In the genomic region with DNA sequence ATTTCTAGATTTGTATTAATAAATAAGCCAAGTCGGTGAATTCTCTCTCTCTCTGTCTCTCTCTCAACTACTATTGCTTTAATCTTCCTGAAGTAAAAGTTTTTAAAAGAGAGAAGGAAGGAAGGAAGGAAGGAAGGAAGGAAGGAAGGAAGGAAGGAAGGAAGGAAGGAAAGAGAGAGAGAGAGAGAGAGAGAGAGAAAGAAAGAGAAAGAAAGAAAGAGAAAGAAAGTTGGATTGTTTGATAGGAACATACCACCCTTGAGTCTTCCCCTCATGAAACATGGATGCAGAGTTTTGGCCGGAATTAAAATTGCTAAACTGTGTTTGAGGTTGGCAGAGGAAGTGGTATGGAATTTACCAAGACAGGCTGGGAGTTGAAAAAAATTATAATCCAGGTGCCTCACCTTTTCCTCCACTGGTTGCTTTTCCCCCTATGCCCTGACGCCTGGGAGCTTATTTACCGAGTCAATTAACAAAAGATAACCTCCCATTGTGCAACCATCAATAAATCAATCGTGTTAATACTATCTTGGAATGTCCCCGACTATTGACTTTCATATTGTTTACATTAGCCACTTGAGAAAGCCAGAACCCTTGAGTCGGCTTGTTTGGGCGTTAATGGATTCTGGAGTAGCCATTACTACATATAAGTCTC, we compare ENCODE assay signal across 19 cellular contexts.
DNase-seq lines count a peak whose midpoint lies in the region; FAIRE-seq and TF ChIP-seq lines count a peak whose summit lies in the region.
"Had no signal": no experiment of that assay in that cellular context is flagged by ENCODE, and none has a peak within 500 bp of the region (broad histone marks: within the 10 kb centered on the region; RNA-seq: fewer than 3 reads in every experiment).

No MANE protein-coding gene starts in this region.

- no peak for FAIRE-seq in H1 (lab: Jason Lieb, UNC)

- H2BK5ac ChIP-seq in H1 (ENCODE audit: low read depth, low read length), result no peak overlapping the region
- H2BK5ac ChIP-seq in mesenchymal stem cell (ENCODE audit: low read depth, low read length, poor library complexity, severe bottlenecking), result no peak overlapping the region

- H3K14ac ChIP-seq in H1 (ENCODE audit: insufficient read length) (no peak overlapping the region), mesenchymal stem cell (ENCODE audit: low read length in 2 of 2) (no peak overlapping the region)

- no peak overlapping the region for H3K4ac ChIP-seq in H1 (replicated peaks; ENCODE audit: insufficient read length, low read depth, low read length)
- H3K4ac ChIP-seq in mesenchymal stem cell (ENCODE audit: low read depth in 1 of 2, low read length in 2 of 2), result no peak overlapping the region

- H3K27ac ChIP-seq in mammary epithelial cell (ENCODE audit: insufficient read depth, low read depth, low read length) (no peak overlapping the region), H1 (ENCODE audit: low read depth, low read length) (no peak overlapping the region), mesenchymal stem cell (ENCODE audit: low read length, poor library complexity, severe bottlenecking) (peak overlapping the region; percentile 92)
- H3K27ac ChIP-seq: C4-2B, heart left ventricle had no signal

- H3K79me2 ChIP-seq in mammary epithelial cell (ENCODE audit: insufficient read depth, low read length), result no peaks in the 10 kb centered on the region
- H3K79me2 ChIP-seq in H1 (ENCODE audit: control insufficient read depth in 1 of 2, insufficient read depth in 2 of 2, low read length in 2 of 2), result no peaks in the 10 kb centered on the region

- H3K23me2 ChIP-seq in H1 (ENCODE audit: low read depth, low read length), result no peaks in the 10 kb centered on the region

- in situ Hi-C loops in mammary epithelial cell (cut with MboI; ENCODE audit: low sequenced_read_pairs in 2 of 2), result no loop called here

- no peaks in the 10 kb centered on the region for H3K27me3 Mint-ChIP-seq in MCF 10A (ENCODE audit: insufficient read depth, unreplicated experiment)

- WGBS in mammary epithelial cell (ENCODE audit: low coverage, missing lambda C conversion rate), result 85% methylated on average over 8 of the region's 8 CpGs
- 69% methylated on average over 8 of the region's 8 CpGs; no CpG with 5 or more reads in 1 of the 2 experiments for WGBS in H1 (ENCODE audit: extremely low coverage in 1 of 2, insufficient coverage in 1 of 2, insufficient read length in 1 of 2, insufficient replicate concordance in 2 of 2, low coverage in 1 of 2, low lambda C conversion rate in 2 of 2, missing lambda C conversion rate in 1 of 2), 2 experiments
- 12% methylated on average over 3 of the region's 8 CpGs for WGBS in mesenchymal stem cell

- H3K9me3 ChIP-seq in mammary epithelial cell (replicated peaks; ENCODE audit: insufficient read depth, low read length) (no peaks in the 10 kb centered on the region), H1 (ENCODE audit: insufficient read depth in 2 of 2, low read depth in 1 of 2, low read length in 1 of 2) (peaks cover 5 to 7% of the 10 kb centered on the region in 2 experiments; a peak in 3 of 4 replicates), mesenchymal stem cell (ENCODE audit: control insufficient read depth, low read length) (no peaks in the 10 kb centered on the region)
- H3K9me3 ChIP-seq: heart left ventricle, MG63 had no signal

- no peaks in the 10 kb centered on the region for H4K20me1 ChIP-seq in mammary epithelial cell (ENCODE audit: insufficient read depth, low read length)
- H4K20me1 ChIP-seq in H1 (replicated peaks in 1 of 2; ENCODE audit: control insufficient read depth in 1 of 2, insufficient read depth in 2 of 2, low read length in 2 of 2), result no peaks in the 10 kb centered on the region

- H3K4me3 ChIP-seq in mammary epithelial cell (replicated peaks in 1 of 3; ENCODE audit: insufficient read depth in 1 of 3, low read depth in 2 of 3, low read length in 3 of 3), result no peak overlapping the region
- H3K4me3 ChIP-seq in H1 (ENCODE audit: extremely low read depth in 1 of 4, insufficient read depth in 2 of 4, low read depth in 3 of 4, low read length in 4 of 4), result no peak overlapping the region
- H3K4me3 ChIP-seq in mesenchymal stem cell (ENCODE audit: insufficient read depth in 1 of 2, low read depth in 1 of 2, low read length in 2 of 2), result no peak overlapping the region
- H3K4me3 ChIP-seq: heart left ventricle, lung, MG63 had no signal

- H2AK5ac ChIP-seq in H1 (ENCODE audit: low read depth, low read length) (no peak overlapping the region), mesenchymal stem cell (ENCODE audit: low read length, severe bottlenecking) (no peak overlapping the region)

- H3K79me1 ChIP-seq in H1 (ENCODE audit: low read depth, low read length) (no peaks in the 10 kb centered on the region), mesenchymal stem cell (replicated peaks; ENCODE audit: low read length, poor library complexity, severe bottlenecking) (no peaks in the 10 kb centered on the region)

- TF ChIP-seq EP300 in H1 (IDR thresholded peaks at IDR 0.05; ENCODE audit: borderline replicate concordance in 1 of 2, low read depth in 2 of 2, low read length in 2 of 2), result no peak

- no peak overlapping the region for H2BK15ac ChIP-seq in H1 (ENCODE audit: low read length)
- H2BK15ac ChIP-seq in mesenchymal stem cell (ENCODE audit: low read depth, poor library complexity, severe bottlenecking), result no peak overlapping the region

- BruUV-seq in mammary epithelial cell (replicated peaks; lab: Mats Ljungman, UMichigan) (no TSS peak), MCF 10A (replicated peaks; lab: Mats Ljungman, UMichigan) (no TSS peak)

- H3K4me1 Mint-ChIP-seq in MCF 10A (ENCODE audit: insufficient read depth, unreplicated experiment), result no peaks in the 10 kb centered on the region
- H3K4me1 Mint-ChIP-seq: activated naive CD8-positive, alpha-beta T cell treated with anti-CD3 and anti-CD28 coated beads for 36 hours had no signal

- POLR2A ChIA-PET in MCF 10A (lab: Yijun Ruan, JAX), result no interaction called here
- POLR2A ChIA-PET in H1 (lab: Charles Lee; ENCODE audit: partially characterized antibody), result no interaction called here

- H3K56ac ChIP-seq in H1 (replicated peaks; ENCODE audit: insufficient read length, low read depth, low read length), result no peak overlapping the region

- H3K27ac Mint-ChIP-seq in MCF 10A (ENCODE audit: low read depth, unreplicated experiment), result no peak overlapping the region
- H3K27ac Mint-ChIP-seq: activated naive CD8-positive, alpha-beta T cell treated with anti-CD3 and anti-CD28 coated beads for 36 hours; activated T-helper 1 cell treated with anti-CD3 and anti-CD28 coated beads, Interleukin-12 subunit alpha, Interleukin-12 subunit beta, Interleukin-2, Interleukin-4 antibody, amounts not matched to agents 30 ng/mL and 10 ng/mL and 1 ng/mL, durations not matched to agents 14 hours and 24 hours and 36 hours; HFFc6 had no signal

- H2BK12ac ChIP-seq in H1 (ENCODE audit: low read depth, low read length) (no peak overlapping the region), mesenchymal stem cell (ENCODE audit: low read length in 2 of 2) (no peak overlapping the region)

- dilution Hi-C loops in mammary epithelial cell (cut with HindIII; ENCODE audit: low sequenced_read_pairs), result no loop called here

- H4K8ac ChIP-seq in H1 (ENCODE audit: extremely low read depth, insufficient read depth, low read length) (no peak overlapping the region), mesenchymal stem cell (ENCODE audit: low read length) (no peak overlapping the region)

- CTCF ChIA-PET in mammary epithelial cell (lab: Charles Lee; ENCODE audit: low non-redundant PET) (no interaction called here), MCF 10A (lab: Yijun Ruan, JAX) (no interaction called here), H1 (lab: Charles Lee; ENCODE audit: partially characterized antibody) (interaction anchor here (1.7 kb wide), 1 partner anchor 11 kb away, joined by 5 read pairs; no protein-coding TSS in a partner anchor)

- H3K4me2 ChIP-seq in mammary epithelial cell (ENCODE audit: insufficient read depth, low read depth, low read length), result peak overlapping the region; percentile 68
- H3K4me2 ChIP-seq in H1 (ENCODE audit: insufficient read depth in 1 of 2, low read depth in 2 of 2, low read length in 2 of 2), result peak overlapping the region in 1 of 2 experiments; percentile 46; a peak in 1 of 4 replicates
- H3K4me2 ChIP-seq in mesenchymal stem cell (ENCODE audit: low read length, poor library complexity, severe bottlenecking), result peak overlapping the region; percentile 13

- H4K91ac ChIP-seq in H1 (replicated peaks; ENCODE audit: insufficient read length, low read length) (no peak overlapping the region), mesenchymal stem cell (ENCODE audit: low read length) (no peak overlapping the region)

- no peak for DNase-seq in mammary epithelial cell
- DNase-seq in MCF 10A (ENCODE audit: unreplicated experiment), result no peak
- DNase-seq in H1 (ENCODE audit: low read depth in 1 of 2, low spot score in 2 of 2), result no peak
- DNase-seq in mesenchymal stem cell, result peak; percentile 53
- no peak for DNase-seq in foreskin melanocyte
- DNase-seq in NCI-H2196 treated with DMSO at 0.1 percent for 48 hours (lab: John Stamatoyannopoulos, UW; ENCODE audit: unreplicated experiment), result no peak
- DNase-seq in UCSD-AML1 (lab: John Stamatoyannopoulos, UW; ENCODE audit: unreplicated experiment), result no peak
- no peak for DNase-seq in GM10266 (ENCODE audit: extremely low spot score)
- DNase-seq: activated CD4-positive, alpha-beta T cell treated with anti-CD3 and anti-CD28 coated beads for 4 hours; activated naive CD8-positive, alpha-beta T cell treated with anti-CD3 and anti-CD28 coated beads for 36 hours; heart left ventricle; HFFc6; MG63; NCI-H1930; right cardiac atrium; Right ventricle myocardium superior had no signal

- no peak overlapping the region for H3K4me3 Mint-ChIP-seq in MCF 10A (ENCODE audit: unreplicated experiment)
- H3K4me3 Mint-ChIP-seq: activated naive CD8-positive, alpha-beta T cell treated with anti-CD3 and anti-CD28 coated beads for 36 hours; activated T-helper 1 cell treated with anti-CD3 and anti-CD28 coated beads, Interleukin-12 subunit alpha, Interleukin-12 subunit beta, Interleukin-2, Interleukin-4 antibody, amounts not matched to agents 30 ng/mL and 10 ng/mL and 1 ng/mL, durations not matched to agents 14 hours and 24 hours and 36 hours; HFFc6 had no signal

- H2BK120ac ChIP-seq in H1 (replicated peaks; ENCODE audit: low read depth, low read length) (no peak overlapping the region), mesenchymal stem cell (ENCODE audit: low read depth, low read length) (no peak overlapping the region)

- TF ChIP-seq POLR2A in H1 (IDR thresholded peaks at IDR 0.05; ENCODE audit: control extremely low read depth in 1 of 2, low read depth in 2 of 2, low read length in 2 of 2), result no peak

- no peak for TF ChIP-seq RAD21 in H1 (IDR thresholded peaks at IDR 0.05 in 1 of 2, conservative IDR thresholded peaks at IDR 0.05 in 1 of 2; ENCODE audit: low read depth in 2 of 2, low read length in 2 of 2)

- H2AFZ ChIP-seq in mammary epithelial cell (ENCODE audit: low read depth, low read length), result no peak overlapping the region
- H2AFZ ChIP-seq in H1 (ENCODE audit: low read length), result no peak overlapping the region
- H2AFZ ChIP-seq in mesenchymal stem cell (ENCODE audit: low read depth, low read length), result no peak overlapping the region

- H2BK20ac ChIP-seq in H1 (ENCODE audit: low read length), result no peak overlapping the region

- H3K36me3 ChIP-seq in mammary epithelial cell (ENCODE audit: insufficient read depth, low read length) (no peaks in the 10 kb centered on the region), H1 (ENCODE audit: control insufficient read depth in 2 of 4, insufficient read depth in 4 of 4, low read length in 3 of 4) (no peaks in the 10 kb centered on the region), mesenchymal stem cell (ENCODE audit: control insufficient read depth in 1 of 2, insufficient read depth in 2 of 2, low read depth in 1 of 2, low read length in 2 of 2) (peaks cover 0 to 4% of the 10 kb centered on the region in 2 experiments)
- H3K36me3 ChIP-seq: heart left ventricle, MG63 had no signal

- H3K9me3 Mint-ChIP-seq in MCF 10A (ENCODE audit: unreplicated experiment), result no peaks in the 10 kb centered on the region
- H3K9me3 Mint-ChIP-seq: activated naive CD8-positive, alpha-beta T cell treated with anti-CD3 and anti-CD28 coated beads for 36 hours; HFFc6 had no signal

- TF ChIP-seq CTCF in mammary epithelial cell (conservative IDR thresholded peaks at IDR 0.05 in 1 of 2, IDR thresholded peaks at IDR 0.05 in 1 of 2; ENCODE audit: extremely low read depth in 1 of 2, insufficient read depth in 1 of 2, low read depth in 1 of 2, low read length in 2 of 2) (no peak), MCF 10A (IDR thresholded peaks at IDR 0.05; ENCODE audit: unreplicated experiment) (no peak), H1 (IDR thresholded peaks at IDR 0.05; ENCODE audit: control extremely low read depth in 1 of 3, insufficient read depth in 1 of 3, low read depth in 1 of 3, low read length in 3 of 3) (no peak), GM10266 (IDR thresholded peaks at IDR 0.05; ENCODE audit: control insufficient read depth, insufficient read depth, low read depth, missing control alignments) (no peak)

- H4K5ac ChIP-seq in H1 (ENCODE audit: insufficient read length, low read depth, low read length), result no peak overlapping the region

- no peaks in the 10 kb centered on the region for H3K27me3 ChIP-seq in mammary epithelial cell (ENCODE audit: insufficient read depth, low read length)
- peaks cover 0 to 1% (median 0%) of the 10 kb centered on the region in 4 experiments; a peak in 1 of 7 replicates for H3K27me3 ChIP-seq in H1 (replicated peaks in 1 of 4; ENCODE audit: control insufficient read depth in 3 of 4, extremely low read depth in 1 of 4, insufficient read depth in 3 of 4, low read length in 3 of 4)
- H3K27me3 ChIP-seq in mesenchymal stem cell (ENCODE audit: control insufficient read depth in 1 of 2, insufficient read depth in 1 of 2, low read length in 2 of 2), result no peaks in the 10 kb centered on the region
- H3K27me3 ChIP-seq: heart left ventricle, MG63 had no signal

- H3K23ac ChIP-seq in H1 (ENCODE audit: insufficient read length) (no peak overlapping the region), mesenchymal stem cell (ENCODE audit: low read length in 2 of 2) (no peak overlapping the region)

- H3K9ac ChIP-seq in mammary epithelial cell (ENCODE audit: insufficient read depth, low read length), result no peak overlapping the region
- H3K9ac ChIP-seq in H1 (replicated peaks in 1 of 4; ENCODE audit: extremely low read depth in 1 of 4, low read depth in 3 of 4, low read length in 3 of 4), result no peak overlapping the region
- no peak overlapping the region for H3K9ac ChIP-seq in mesenchymal stem cell (ENCODE audit: low read length)

- H3K4me1 ChIP-seq in mammary epithelial cell (ENCODE audit: insufficient read depth, low read length), result no peaks in the 10 kb centered on the region
- H3K4me1 ChIP-seq in H1 (replicated peaks in 1 of 4; ENCODE audit: control insufficient read depth in 3 of 4, insufficient read depth in 4 of 4, low read length in 3 of 4), result peaks cover 6 to 22% (median 9%) of the 10 kb centered on the region in 4 experiments; a peak in 5 of 7 replicates
- peaks cover 3% of the 10 kb centered on the region for H3K4me1 ChIP-seq in mesenchymal stem cell (ENCODE audit: control insufficient read depth, insufficient read depth, low read depth, low read length)

- no peaks in the 10 kb centered on the region for H3K36me3 Mint-ChIP-seq in MCF 10A (ENCODE audit: insufficient read depth, unreplicated experiment)
- H3K36me3 Mint-ChIP-seq: activated naive CD8-positive, alpha-beta T cell treated with anti-CD3 and anti-CD28 coated beads for 36 hours had no signal

- H3K18ac ChIP-seq in H1 (ENCODE audit: extremely low read depth, low read length) (peak overlapping the region; percentile 9; the same call in 1 of the 2 replicates), mesenchymal stem cell (ENCODE audit: low read depth in 1 of 2, low read length in 2 of 2) (no peak overlapping the region)

- intact Hi-C loops in mammary epithelial cell (cut with micrococcal nuclease) (no loop called here), MCF 10A (cut with micrococcal nuclease) (no loop called here)
